26 cellular contexts compared by ENCODE assay signal in the genomic region with DNA sequence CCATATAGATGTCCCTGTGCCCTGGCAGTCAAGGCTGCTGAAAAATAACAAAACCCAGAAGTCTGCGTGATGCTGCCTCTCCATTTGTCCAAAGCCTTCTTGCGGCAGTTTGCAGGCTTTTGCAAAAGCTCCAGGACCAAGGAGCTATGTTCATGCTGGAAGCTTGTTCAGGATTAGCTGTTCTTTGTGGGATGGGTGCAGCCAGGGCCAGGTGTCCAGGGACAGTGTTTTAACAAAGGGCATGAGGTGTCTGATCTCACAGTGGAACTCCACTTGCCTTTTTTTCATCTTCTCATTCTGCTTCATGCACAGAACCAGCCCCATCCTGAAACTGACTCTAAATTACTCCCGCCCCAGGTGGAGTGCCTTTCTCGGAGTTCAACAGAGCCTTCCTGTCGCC. TPM values are rescaled to one million over a fixed set of nuclear protein-coding genes. Genes with fewer than 3 reads are reported as not detected.
"Had no signal": no experiment of that assay in that cellular context is flagged by ENCODE, and none has a peak within 500 bp of the region (broad histone marks: within the 10 kb centered on the region; RNA-seq: fewer than 3 reads in every experiment).

No MANE protein-coding gene starts in this region.

- FAIRE-seq: HTR-8/SVneo, K562, RCC 7860 had no signal

- H3K9ac ChIP-seq: KMS-11 had no signal

- ATAC-seq: K562 had no signal

- H3K4me3 ChIP-seq: K562, SJSA1, SK-N-MC had no signal

- H3K27ac Mint-ChIP-seq: IgD-negative memory B cell had no signal

- H3K4me1 Mint-ChIP-seq: IgD-negative memory B cell had no signal

- H3K4me1 ChIP-seq: SJSA1 had no signal

- H3K36me3 ChIP-seq: SJSA1 had no signal

- DNase-seq: Kasumi-1, MM.1S, NCI-H1092 treated with DMSO at 0.1 percent for 48 hours, NCI-H1436, NCI-H187, NCI-H2029, NCI-H2081 treated with DMSO at 0.1 percent for 48 hours, NCI-H2171, NCI-H226, NCI-H446, NCI-H510A, NCI-H524 treated with DMSO at 0.1 percent for 48 hours, NCI-H69, NCI-H774, Right ventricle myocardium superior, RPMI8226, SIG-M5 had no signal

- H3K36me3 Mint-ChIP-seq: IgD-negative memory B cell had no signal

- H3K27ac ChIP-seq: HL-60, KMS-11, SJSA1, SK-N-MC had no signal

- H3K4me3 Mint-ChIP-seq: IgD-negative memory B cell had no signal

RNA-seq across cellular contexts. Expression of a gene that starts 31.7 kb away (rescaled TPM):
- total RNA-seq: K562, M059J, Right ventricle myocardium superior, SJSA1 had no signal
- polyA plus RNA-seq: IgD-negative memory B cell, K562 had no signal
